ENCODE assay signal across 16 cellular contexts in genomic region chr4:1640110-1640509, GRCh38. TPM values are rescaled to one million over a fixed set of nuclear protein-coding genes. Genes with fewer than 3 reads are reported as not detected.
DNase-seq lines count a peak whose midpoint lies in the region; ATAC-seq and TF ChIP-seq lines count a peak whose summit lies in the region.
"Had no signal": no experiment of that assay in that cellular context is flagged by ENCODE, and none has a peak within 500 bp of the region (broad histone marks: within the 10 kb centered on the region; RNA-seq: fewer than 3 reads in every experiment).

No MANE protein-coding gene starts in this region.

- H4K8ac ChIP-seq in neuronal stem cell (ENCODE audit: low read depth, low read length): no peak overlapping the region

- H3K9me3 ChIP-seq in BLaER1 (no peaks in the 10 kb centered on the region), RWPE2 (ENCODE audit: severe bottlenecking) (no peaks in the 10 kb centered on the region), endodermal cell (ENCODE audit: control insufficient read depth, low read length) (no peaks in the 10 kb centered on the region), neuronal stem cell (replicated peaks in 1 of 2; ENCODE audit: control insufficient read depth in 2 of 2, insufficient read depth in 1 of 2, low read depth in 1 of 2, low read length in 2 of 2) (peaks cover 0 to 2% of the 10 kb centered on the region in 2 donors), right atrium auricular region (no peaks in the 10 kb centered on the region), Peyer's patch (no peaks in the 10 kb centered on the region)
- H3K9me3 ChIP-seq: Caco-2 had no signal

- H3K4me1 Mint-ChIP-seq in endodermal cell: no peaks in the 10 kb centered on the region
- no peaks in the 10 kb centered on the region for H3K4me1 Mint-ChIP-seq in activated naive CD4-positive, alpha-beta T cell treated with anti-CD3 and anti-CD28 coated beads, Interleukin-2, amount 10 ng/mL, durations not matched to agents 7 days and 5 days
- H3K4me1 Mint-ChIP-seq: B cell, IgD-negative memory B cell had no signal

- H3K4me1 ChIP-seq in BLaER1: peaks cover 77% of the 10 kb centered on the region
- no peaks in the 10 kb centered on the region for H3K4me1 ChIP-seq in RWPE2 (ENCODE audit: insufficient read depth, poor library complexity, severe bottlenecking)
- H3K4me1 ChIP-seq in endodermal cell (ENCODE audit: control insufficient read depth, insufficient read depth, low read length): no peaks in the 10 kb centered on the region
- peaks cover 6% of the 10 kb centered on the region in 2 donors for H3K4me1 ChIP-seq in neuronal stem cell (ENCODE audit: control insufficient read depth in 2 of 2, insufficient read depth in 1 of 2, low read depth in 1 of 2, low read length in 2 of 2)
- H3K4me1 ChIP-seq in right atrium auricular region: peaks cover 0 to 2% of the 10 kb centered on the region in 2 donors
- no peaks in the 10 kb centered on the region for H3K4me1 ChIP-seq in Peyer's patch
- H3K4me1 ChIP-seq: Caco-2 had no signal

- no peak overlapping the region for H3K4me3 Mint-ChIP-seq in endodermal cell
- no peak overlapping the region for H3K4me3 Mint-ChIP-seq in activated naive CD4-positive, alpha-beta T cell treated with anti-CD3 and anti-CD28 coated beads, Interleukin-2, amount 10 ng/mL, durations not matched to agents 7 days and 5 days
- H3K4me3 Mint-ChIP-seq: B cell; CD4-positive, alpha-beta T cell; IgD-negative memory B cell had no signal

- peaks cover 2% of the 10 kb centered on the region for H3K79me1 ChIP-seq in neuronal stem cell (ENCODE audit: low read depth, low read length)

- peak overlapping the region; percentile 35 for H3K18ac ChIP-seq in neuronal stem cell (ENCODE audit: low read length)

- no peak overlapping the region for H3K23ac ChIP-seq in neuronal stem cell (ENCODE audit: low read depth, low read length, poor library complexity)

- H3K36me3 ChIP-seq in BLaER1: no peaks in the 10 kb centered on the region
- H3K36me3 ChIP-seq in RWPE2 (ENCODE audit: low read depth): no peaks in the 10 kb centered on the region
- no peaks in the 10 kb centered on the region for H3K36me3 ChIP-seq in endodermal cell (ENCODE audit: control insufficient read depth, insufficient read depth, low read length)
- H3K36me3 ChIP-seq in neuronal stem cell (replicated peaks in 1 of 2; ENCODE audit: control insufficient read depth in 2 of 2, insufficient read depth in 2 of 2, low read length in 2 of 2): no peaks in the 10 kb centered on the region
- H3K36me3 ChIP-seq in right atrium auricular region: no peaks in the 10 kb centered on the region
- no peaks in the 10 kb centered on the region for H3K36me3 ChIP-seq in Peyer's patch

- no peak overlapping the region for H3K4ac ChIP-seq in neuronal stem cell (ENCODE audit: low read length)

- no peak for TF ChIP-seq POLR2A in Peyer's patch (IDR thresholded peaks at IDR 0.05)

- H3K14ac ChIP-seq in neuronal stem cell (ENCODE audit: low read length): no peak overlapping the region

- no peak overlapping the region for H2BK5ac ChIP-seq in neuronal stem cell (ENCODE audit: low read length)

- no peak overlapping the region for H3K9ac ChIP-seq in BLaER1
- no peak overlapping the region for H3K9ac ChIP-seq in endodermal cell (ENCODE audit: extremely low read depth, low read length, poor library complexity, severe bottlenecking)
- no peak overlapping the region for H3K9ac ChIP-seq in neuronal stem cell (ENCODE audit: low read depth, low read length, poor library complexity)
- H3K9ac ChIP-seq: GM23248 had no signal

- ATAC-seq in RWPE2 (ENCODE audit: low read depth) (no peak), Right ventricle myocardium inferior (no peak)

- peaks cover 25% of the 10 kb centered on the region for H4K20me1 ChIP-seq in BLaER1

- DNase-seq in RWPE2 (ENCODE audit: low spot score) (peak; percentile 64), endodermal cell (no peak), neuronal stem cell (ENCODE audit: low spot score) (no peak), right atrium auricular region (ENCODE audit: low spot score) (no peak), Peyer's patch (no peak), Right ventricle myocardium inferior (ENCODE audit: missing footprints) (no peak)
- no peak for DNase-seq in activated naive CD4-positive, alpha-beta T cell treated with anti-CD3 and anti-CD28 coated beads, Interleukin-2, amount 10 ng/mL, durations not matched to agents 7 days and 5 days
- DNase-seq: 8988T; Caco-2; CD4-positive, alpha-beta T cell; GM23248; H7 had no signal

- no peak overlapping the region for H3K27ac ChIP-seq in BLaER1
- H3K27ac ChIP-seq in RWPE2 (ENCODE audit: poor library complexity, severe bottlenecking): no peak overlapping the region
- peak overlapping the region; percentile 22 for H3K27ac ChIP-seq in endodermal cell (ENCODE audit: low read depth, low read length)
- H3K27ac ChIP-seq in neuronal stem cell (replicated peaks; ENCODE audit: low read length): no peak overlapping the region
- no peak overlapping the region for H3K27ac ChIP-seq in right atrium auricular region
- H3K27ac ChIP-seq in Peyer's patch: no peak overlapping the region
- H3K27ac ChIP-seq: C4-2B, GM23248 had no signal

- peaks cover under 1% of the 10 kb centered on the region for H3K9me3 Mint-ChIP-seq in endodermal cell
- H3K9me3 Mint-ChIP-seq in activated naive CD4-positive, alpha-beta T cell treated with anti-CD3 and anti-CD28 coated beads, Interleukin-2, amount 10 ng/mL, durations not matched to agents 7 days and 5 days: no peaks in the 10 kb centered on the region
- H3K9me3 Mint-ChIP-seq: CD4-positive, alpha-beta T cell; IgD-negative memory B cell had no signal

- peak overlapping the region; percentile 80 for H3K4me2 ChIP-seq in BLaER1
- H3K4me2 ChIP-seq in neuronal stem cell (ENCODE audit: insufficient read depth, low read length, poor library complexity, severe bottlenecking): no peak overlapping the region

- no peak overlapping the region for H4K91ac ChIP-seq in neuronal stem cell (ENCODE audit: low read depth, low read length, poor library complexity)

- H3K27ac Mint-ChIP-seq in endodermal cell: no peak overlapping the region
- no peak overlapping the region for H3K27ac Mint-ChIP-seq in activated naive CD4-positive, alpha-beta T cell treated with anti-CD3 and anti-CD28 coated beads, Interleukin-2, amount 10 ng/mL, durations not matched to agents 7 days and 5 days
- H3K27ac Mint-ChIP-seq: B cell; CD4-positive, alpha-beta T cell; IgD-negative memory B cell had no signal

- H3K4me3 ChIP-seq in BLaER1 (no peak overlapping the region), RWPE2 (ENCODE audit: severe bottlenecking) (no peak overlapping the region), endodermal cell (ENCODE audit: low read length) (no peak overlapping the region), neuronal stem cell (ENCODE audit: low read length in 2 of 2) (no peak overlapping the region), right atrium auricular region (no peak overlapping the region), Peyer's patch (no peak overlapping the region)
- H3K4me3 ChIP-seq: GM23248 had no signal

- intact Hi-C loops in Right ventricle myocardium inferior (cut with DNase I): no loop called here

- H3K27me3 ChIP-seq in BLaER1 (peaks cover 34% of the 10 kb centered on the region), RWPE2 (ENCODE audit: insufficient read depth, poor library complexity, severe bottlenecking) (no peaks in the 10 kb centered on the region), endodermal cell (ENCODE audit: control insufficient read depth, insufficient read depth, low read length, poor library complexity, severe bottlenecking) (no peaks in the 10 kb centered on the region), neuronal stem cell (ENCODE audit: control insufficient read depth in 3 of 3, insufficient read depth in 3 of 3, low read depth in 1 of 3, low read length in 3 of 3) (peaks cover 0 to 7% (median 2%) of the 10 kb centered on the region in 3 experiments), right atrium auricular region (no peaks in the 10 kb centered on the region), Peyer's patch (no peaks in the 10 kb centered on the region)

- no peak overlapping the region for H2AK5ac ChIP-seq in neuronal stem cell (ENCODE audit: low read depth, low read length)

- no peaks in the 10 kb centered on the region for H3K36me3 Mint-ChIP-seq in endodermal cell (ENCODE audit: low read depth)
- no peaks in the 10 kb centered on the region for H3K36me3 Mint-ChIP-seq in activated naive CD4-positive, alpha-beta T cell treated with anti-CD3 and anti-CD28 coated beads, Interleukin-2, amount 10 ng/mL, durations not matched to agents 7 days and 5 days

- no peak overlapping the region for H2BK15ac ChIP-seq in neuronal stem cell (ENCODE audit: low read length)

- 91 to 92% methylated on average over 13 to 17 of the region's 17 CpGs for WGBS in endodermal cell (ENCODE audit: insufficient coverage in 1 of 2, insufficient read length in 1 of 2), 2 experiments
- no CpG with 5 or more reads among the region's 17 CpGs for WGBS in neuronal stem cell (ENCODE audit: extremely low coverage in 2 of 2, insufficient read length in 2 of 2, insufficient replicate concordance in 1 of 2), 2 donors

- no peak overlapping the region for H2BK120ac ChIP-seq in neuronal stem cell (ENCODE audit: low read depth, low read length)

- no peak for TF ChIP-seq CTCF in RWPE2 (IDR thresholded peaks at IDR 0.05; ENCODE audit: poor library complexity, severe bottlenecking)
- no peak for TF ChIP-seq CTCF in endodermal cell (conservative IDR thresholded peaks at IDR 0.05)
- no peak for TF ChIP-seq CTCF in right atrium auricular region (IDR thresholded peaks at IDR 0.05)
- TF ChIP-seq CTCF in Peyer's patch (IDR thresholded peaks at IDR 0.05): no peak

- CTCF ChIA-PET in activated naive CD4-positive, alpha-beta T cell treated with anti-CD3 and anti-CD28 coated beads, Interleukin-2, amount 10 ng/mL, durations not matched to agents 7 days and 5 days (lab: Charles Lee): no interaction called here

- H2BK12ac ChIP-seq in neuronal stem cell (ENCODE audit: low read length): no peak overlapping the region

- no peak overlapping the region for H2AFZ ChIP-seq in neuronal stem cell (ENCODE audit: low read length)
- H2AFZ ChIP-seq: GM23248 had no signal

- no peaks in the 10 kb centered on the region for H3K27me3 Mint-ChIP-seq in endodermal cell (ENCODE audit: insufficient read depth)
- H3K27me3 Mint-ChIP-seq in activated naive CD4-positive, alpha-beta T cell treated with anti-CD3 and anti-CD28 coated beads, Interleukin-2, amount 10 ng/mL, durations not matched to agents 7 days and 5 days: peaks cover 4% of the 10 kb centered on the region
- H3K27me3 Mint-ChIP-seq: B cell; CD4-positive, alpha-beta T cell had no signal

RNA-seq across cellular contexts. Expression of gene FAM53A, which starts 44.0 kb away (rescaled TPM):
- total RNA-seq in endodermal cell: 1 to 10 TPM; 3.7 to 4.9 TPM
- 3.0 TPM for polyA plus RNA-seq in endodermal cell (2013, experiment 1 of 2)
- 3.6 TPM for polyA plus RNA-seq in endodermal cell (2013, experiment 2 of 2)
- 2.0 TPM for polyA plus RNA-seq in neuronal stem cell (2013, experiment 1 of 2)
- 1.3 TPM for polyA plus RNA-seq in neuronal stem cell (2013, experiment 2 of 2)
- 1 to 10 TPM; 1.0 to 1.9 TPM for total RNA-seq in right atrium auricular region
- 1 to 10 TPM in 3 of 4 donors, not detected in 1; 1.5 to 8.3 (median 1.8) TPM for total RNA-seq in Peyer's patch
- 0.49 TPM for total RNA-seq in Right ventricle myocardium inferior
